Comparison of ENCODE assay signal across 34 cellular contexts in the genomic region with DNA sequence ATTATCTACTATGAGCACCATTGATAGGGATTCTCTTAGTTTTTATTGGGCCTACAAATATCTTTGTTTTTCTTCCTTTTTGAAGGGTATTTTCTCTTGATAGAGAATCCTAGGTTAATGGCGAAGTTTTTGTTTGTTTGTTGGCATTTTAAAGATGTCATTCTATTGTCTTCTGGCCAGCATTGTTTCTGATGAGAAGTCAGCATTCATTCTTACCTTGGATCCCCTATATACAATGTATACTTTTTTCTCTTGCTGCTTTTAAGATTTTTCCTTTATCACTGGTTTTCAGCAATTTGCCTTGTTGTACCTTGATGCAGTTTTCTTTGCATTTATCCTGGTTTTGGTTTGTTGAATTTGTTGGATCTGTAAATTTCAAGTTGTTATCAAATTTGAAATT.
"Had no signal": no experiment of that assay in that cellular context is flagged by ENCODE, and none has a peak within 500 bp of the region (broad histone marks: within the 10 kb centered on the region; RNA-seq: fewer than 3 reads in every experiment).

No MANE protein-coding gene starts in this region.

- H3K4me3 ChIP-seq: MG63 had no signal

- DNase-seq: Karpas-422, Kasumi-1, MG63, MM.1S, MV-4-11, NCI-H1048, NCI-H1092, NCI-H1092 treated with DMSO at 0.1 percent for 48 hours, NCI-H1105, NCI-H1105 treated with DMSO at 0.1 percent for 48 hours, NCI-H1417, NCI-H1417 treated with DMSO at 0.1 percent for 48 hours, NCI-H1436, NCI-H1436 treated with DMSO at 0.1 percent for 48 hours, NCI-H146, NCI-H1694, NCI-H1694 treated with DMSO at 0.1 percent for 48 hours, NCI-H187, NCI-H187 treated with DMSO at 0.1 percent for 48 hours, NCI-H1930, NCI-H2029, NCI-H2029 treated with DMSO at 0.1 percent for 48 hours, NCI-H2081, NCI-H2081 treated with DMSO at 0.1 percent for 48 hours, NCI-H2107, NCI-H2171, NCI-H2171 treated with DMSO at 0.1 percent for 48 hours, NCI-H2227 treated with DMSO at 0.1 percent for 48 hours, NCI-H226, NCI-H345, NCI-H446, NCI-H446 treated with DMSO at 0.1 percent for 48 hours, NCI-H510A had no signal

- H3K27me3 ChIP-seq: MG63 had no signal

- H3K36me3 ChIP-seq: MG63 had no signal

- H3K27ac ChIP-seq: KMS-11 had no signal

- H3K4me2 ChIP-seq: KMS-11 had no signal

- H3K9ac ChIP-seq: KMS-11 had no signal
